Comparison of ENCODE assay signal across 7 cellular contexts in the genomic region with DNA sequence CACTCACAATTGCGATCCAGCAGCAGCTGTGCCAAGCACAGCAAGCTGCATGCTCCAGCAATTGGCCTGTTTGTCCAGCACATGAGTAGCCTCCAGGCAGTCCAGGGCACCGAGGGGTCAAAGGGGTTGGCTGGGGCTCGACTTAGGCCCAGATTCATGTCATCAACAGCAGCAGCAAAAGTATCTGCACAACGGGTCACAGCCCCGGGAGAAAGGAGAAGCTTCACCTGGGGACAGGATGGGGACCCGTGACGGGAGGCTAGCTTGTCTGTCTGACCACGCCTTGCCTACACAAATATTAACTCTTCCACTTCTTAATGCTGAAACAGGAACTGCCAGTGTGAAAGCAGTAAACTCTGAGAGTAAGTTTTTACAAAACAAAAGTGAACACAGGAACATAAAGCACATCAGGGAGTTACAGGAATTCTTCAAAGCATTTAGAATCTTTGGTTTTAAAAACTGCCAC.
DNase-seq lines count a peak whose midpoint lies in the region; ATAC-seq and TF ChIP-seq lines count a peak whose summit lies in the region.

No MANE protein-coding gene starts in this region.

- no peak overlapping the region for H3K14ac ChIP-seq in H9 (ENCODE audit: insufficient read depth, low read length)

- no peak overlapping the region for H3T11ph ChIP-seq in H9 (ENCODE audit: low read length)

- H3K79me2 ChIP-seq in H9 (ENCODE audit: insufficient read depth, low read length) = no peaks in the 10 kb centered on the region

- no peak overlapping the region for H2BK5ac ChIP-seq in H9 (ENCODE audit: insufficient read length, low read length)

- H3K4me3 Mint-ChIP-seq in H9 = no peak overlapping the region

- H3K27ac ChIP-seq in H9 (ENCODE audit: insufficient read length, low read depth, low read length) = no peak overlapping the region

- no peaks in the 10 kb centered on the region for H3K27me3 ChIP-seq in H9 (ENCODE audit: insufficient read depth, low read length)

- H3K4me2 ChIP-seq in H9 (ENCODE audit: insufficient read depth, insufficient read length, low read length) = no peak overlapping the region

- peaks cover 3% of the 10 kb centered on the region; the same call in 1 of the 2 replicates for H3K4me1 ChIP-seq in H9 (ENCODE audit: insufficient read depth, low read length)

- H2BK15ac ChIP-seq in H9 (ENCODE audit: low read depth, low read length) = no peak overlapping the region

- H3K4me1 Mint-ChIP-seq in H9 = peaks cover 25 to 29% of the 10 kb centered on the region in 2 experiments

- H3K79me1 ChIP-seq in H9 (ENCODE audit: insufficient read depth, low read depth, low read length, poor library complexity, severe bottlenecking) = no peaks in the 10 kb centered on the region

- H3K27ac Mint-ChIP-seq in H9 = peak overlapping the region; percentile 62 to 72 (median 66); a peak in 6 of 7 replicates

- H4K8ac ChIP-seq in H9 (replicated peaks; ENCODE audit: insufficient read length, low read depth, low read length) = no peak overlapping the region

- no CpG with 5 or more reads among the region's 8 CpGs for WGBS in H9 (ENCODE audit: extremely low coverage, insufficient read length, low lambda C conversion rate)

- no peak overlapping the region for H3K4ac ChIP-seq in H9 (ENCODE audit: low read depth, low read length)

- no peak overlapping the region for H2AK5ac ChIP-seq in H9 (ENCODE audit: insufficient read length, low read length)

- peaks cover 0 to 7% of the 10 kb centered on the region in 2 experiments; a peak in 4 of 5 replicates for H3K9me3 Mint-ChIP-seq in H9

- no peaks in the 10 kb centered on the region for H3K23me2 ChIP-seq in H9 (ENCODE audit: insufficient read length, low read depth, low read length, poor library complexity, severe bottlenecking)

- ATAC-seq in GM18858 (IDR thresholded peaks at IDR 0.05; ENCODE audit: unreplicated experiment) (peak; percentile 87), HG03039 (IDR thresholded peaks at IDR 0.05; ENCODE audit: unreplicated experiment) (no peak)

- H3K56ac ChIP-seq in H9 (ENCODE audit: insufficient read length, low read depth, low read length) = no peak overlapping the region

- H4K91ac ChIP-seq in H9 (ENCODE audit: insufficient read length, low read depth, low read length) = no peak overlapping the region

- peaks cover 0 to 7% (median 0%) of the 10 kb centered on the region in 3 experiments; a peak in 3 of 7 replicates for H3K36me3 Mint-ChIP-seq in H9 (ENCODE audit: insufficient read depth in 1 of 3, low read depth in 3 of 3)

- no peak overlapping the region for H2BK20ac ChIP-seq in H9 (ENCODE audit: low read depth, low read length, poor library complexity, severe bottlenecking)

- H3K9ac ChIP-seq in H9 (ENCODE audit: extremely low read depth, insufficient read length, low read length) = no peak overlapping the region

- H3K18ac ChIP-seq in H9 (ENCODE audit: insufficient read length, low read depth, low read length) = no peak overlapping the region

- no peak overlapping the region for H4K5ac ChIP-seq in H9 (ENCODE audit: insufficient read length, low read depth, low read length)

- no peaks in the 10 kb centered on the region for H3K27me3 Mint-ChIP-seq in H9 (ENCODE audit: low read depth)

- no peak overlapping the region for H3K23ac ChIP-seq in H9 (ENCODE audit: insufficient read length, low read depth, low read length)

- no peak overlapping the region for H2BK120ac ChIP-seq in H9 (ENCODE audit: low read depth, low read length, poor library complexity, severe bottlenecking)

- H2AFZ ChIP-seq in H9 (ENCODE audit: low read length) = no peak overlapping the region

- no peak for TF ChIP-seq CTCF in H9 (conservative IDR thresholded peaks at IDR 0.05)

- no peak for DNase-seq in H9
- DNase-seq in NAMALWA (ENCODE audit: low spot score) = peak; percentile 38
- DNase-seq in iPS-NIHi11 (ENCODE audit: low spot score) = peak; percentile 10
- no peak for DNase-seq in superior temporal gyrus (ENCODE audit: extremely low spot score)
- DNase-seq in DMS153 treated with DMSO at 0.1 percent for 48 hours (lab: John Stamatoyannopoulos, UW; ENCODE audit: unreplicated experiment) = no peak

- H4K20me1 ChIP-seq in H9 (ENCODE audit: control insufficient read depth, insufficient read depth, insufficient read length) = no peaks in the 10 kb centered on the region

- no peak overlapping the region for H2BK12ac ChIP-seq in H9 (ENCODE audit: insufficient read length, low read depth, low read length)

- H3K9me3 ChIP-seq in H9 (ENCODE audit: control insufficient read depth, low read depth, low read length) = no peaks in the 10 kb centered on the region

Comparison
In these comparisons a context has a peak if more than half of its experiments do, and no peak if none do; other contexts are left out.
1. DNase-seq: peak in NAMALWA (single experiment) and iPS-NIHi11 (single experiment); none in H9 (single experiment), superior temporal gyrus (single experiment) and DMS153 treated with DMSO at 0.1 percent for 48 hours (single experiment).